8 cellular contexts compared by ENCODE assay signal in genomic region chr11:75342231-75342918, GRCh38. TPM values are rescaled to one million over a fixed set of nuclear protein-coding genes. Genes with fewer than 3 reads are reported as not detected.
DNase-seq lines count a peak whose midpoint lies in the region; ATAC-seq and TF ChIP-seq lines count a peak whose summit lies in the region.

No MANE protein-coding gene starts in this region.

- intact Hi-C loops in activated CD8-positive, alpha-beta T cell treated with anti-CD3 and anti-CD28 coated beads for 36 hours (cut with micrococcal nuclease): no loop called here
- intact Hi-C loops in lower lobe of right lung (cut with DNase I): no loop called here

- H3K36me3 Mint-ChIP-seq in activated CD8-positive, alpha-beta memory T cell treated with anti-CD3 and anti-CD28 coated beads, Interleukin-2, amount 10 ng/mL, durations not matched to agents 7 days and 5 days: no peaks in the 10 kb centered on the region
- H3K36me3 Mint-ChIP-seq in activated CD8-positive, alpha-beta T cell treated with anti-CD3 and anti-CD28 coated beads for 36 hours (ENCODE audit: low read depth): peaks cover 2% of the 10 kb centered on the region

- peak overlapping the region; percentile 35 for H3K4me3 ChIP-seq in lower lobe of right lung
- H3K4me3 ChIP-seq in suprapubic skin: no peak overlapping the region

- no peaks in the 10 kb centered on the region for H3K27me3 Mint-ChIP-seq in activated CD8-positive, alpha-beta memory T cell treated with anti-CD3 and anti-CD28 coated beads, Interleukin-2, amount 10 ng/mL, durations not matched to agents 7 days and 5 days
- no peaks in the 10 kb centered on the region for H3K27me3 Mint-ChIP-seq in activated CD8-positive, alpha-beta T cell treated with anti-CD3 and anti-CD28 coated beads for 36 hours

- peaks cover 6% of the 10 kb centered on the region for H3K36me3 ChIP-seq in lower lobe of right lung
- H3K36me3 ChIP-seq in suprapubic skin: no peaks in the 10 kb centered on the region

- 81% methylated on average over 15 of the region's 15 CpGs for WGBS in suprapubic skin

- TF ChIP-seq EP300 in suprapubic skin (IDR thresholded peaks at IDR 0.05): no peak

- H3K4me1 Mint-ChIP-seq in activated CD8-positive, alpha-beta memory T cell treated with anti-CD3 and anti-CD28 coated beads, Interleukin-2, amount 10 ng/mL, durations not matched to agents 7 days and 5 days: peaks cover 81% of the 10 kb centered on the region
- peaks cover 95% of the 10 kb centered on the region for H3K4me1 Mint-ChIP-seq in activated CD8-positive, alpha-beta T cell treated with anti-CD3 and anti-CD28 coated beads for 36 hours (ENCODE audit: low read depth)

- H3K9me3 ChIP-seq in lower lobe of right lung (no peaks in the 10 kb centered on the region), suprapubic skin (no peaks in the 10 kb centered on the region)

- no peak for TF ChIP-seq POLR2A in suprapubic skin (IDR thresholded peaks at IDR 0.05)

- H3K4me1 ChIP-seq in lower lobe of right lung (peaks cover 100% of the 10 kb centered on the region), suprapubic skin (peaks cover 100% of the 10 kb centered on the region)

- CTCF ChIA-PET in activated CD8-positive, alpha-beta memory T cell treated with anti-CD3 and anti-CD28 coated beads, Interleukin-2, amount 10 ng/mL, durations not matched to agents 7 days and 5 days (lab: Charles Lee): interaction anchor here (0.6 to 5.2 kb wide), 6 partner anchors 8 to 44 kb away, joined by 3 to 58 read pairs (median 13); partner anchors contain the start of gene ARRB1
- CTCF ChIA-PET in activated CD8-positive, alpha-beta T cell treated with anti-CD3 and anti-CD28 coated beads for 36 hours (lab: Charles Lee): interaction anchor here (1.1 to 4.6 kb wide), 5 partner anchors 9 to 63 kb away, joined by 4 to 23 read pairs (median 4); partner anchors contain the start of gene ARRB1

- no peak for ATAC-seq in activated CD8-positive, alpha-beta memory T cell treated with anti-CD3 and anti-CD28 coated beads, Interleukin-2, amount 10 ng/mL, durations not matched to agents 7 days and 5 days
- no peak for ATAC-seq in activated CD8-positive, alpha-beta T cell treated with anti-CD3 and anti-CD28 coated beads for 36 hours
- no peak for ATAC-seq in lower lobe of right lung
- no peak for ATAC-seq in GM19463 (IDR thresholded peaks at IDR 0.05; ENCODE audit: unreplicated experiment)

- H3K9me3 Mint-ChIP-seq in activated CD8-positive, alpha-beta memory T cell treated with anti-CD3 and anti-CD28 coated beads, Interleukin-2, amount 10 ng/mL, durations not matched to agents 7 days and 5 days (ENCODE audit: low read depth): no peaks in the 10 kb centered on the region
- H3K9me3 Mint-ChIP-seq in activated CD8-positive, alpha-beta T cell treated with anti-CD3 and anti-CD28 coated beads for 36 hours: no peaks in the 10 kb centered on the region

- peak overlapping the region; percentile 42 for H3K27ac Mint-ChIP-seq in activated CD8-positive, alpha-beta memory T cell treated with anti-CD3 and anti-CD28 coated beads, Interleukin-2, amount 10 ng/mL, durations not matched to agents 7 days and 5 days
- peak overlapping the region; percentile 88 for H3K27ac Mint-ChIP-seq in activated CD8-positive, alpha-beta T cell treated with anti-CD3 and anti-CD28 coated beads for 36 hours

- H3K27me3 ChIP-seq in lower lobe of right lung (ENCODE audit: low read depth) (no peaks in the 10 kb centered on the region), suprapubic skin (no peaks in the 10 kb centered on the region)

- H3K4me3 Mint-ChIP-seq in activated CD8-positive, alpha-beta memory T cell treated with anti-CD3 and anti-CD28 coated beads, Interleukin-2, amount 10 ng/mL, durations not matched to agents 7 days and 5 days: no peak overlapping the region
- H3K4me3 Mint-ChIP-seq in activated CD8-positive, alpha-beta T cell treated with anti-CD3 and anti-CD28 coated beads for 36 hours: no peak overlapping the region

- DNase-seq in activated CD8-positive, alpha-beta memory T cell treated with anti-CD3 and anti-CD28 coated beads, Interleukin-2, amount 10 ng/mL, durations not matched to agents 7 days and 5 days: no peak
- DNase-seq in activated CD8-positive, alpha-beta memory T cell treated with anti-CD3 and anti-CD28 coated beads for 24 hours: no peak
- no peak for DNase-seq in activated CD8-positive, alpha-beta T cell treated with anti-CD3 and anti-CD28 coated beads for 36 hours
- DNase-seq in lower lobe of right lung (no peak), suprapubic skin (ENCODE audit: low spot score in 2 of 2) (no peak), SIG-M5 treated with dmso at 0.1 percent for 504 hours (lab: John Stamatoyannopoulos, UW; ENCODE audit: unreplicated experiment) (no peak), NCI-H2081 treated with DMSO at 0.1 percent for 48 hours (lab: John Stamatoyannopoulos, UW) (no peak)

- POLR2A ChIA-PET in activated CD8-positive, alpha-beta T cell treated with anti-CD3 and anti-CD28 coated beads for 36 hours (lab: Charles Lee): interaction anchor here (0.6 to 6.0 kb wide), 4 partner anchors 9 to 60 kb away, joined by 3 to 47 read pairs (median 6); partner anchors contain the start of gene ARRB1

- peak overlapping the region; percentile 86 for H3K27ac ChIP-seq in lower lobe of right lung
- peak overlapping the region; percentile 42 for H3K27ac ChIP-seq in suprapubic skin

- no peak for TF ChIP-seq CTCF in activated CD8-positive, alpha-beta T cell treated with anti-CD3 and anti-CD28 coated beads for 36 hours (IDR thresholded peaks at IDR 0.05)
- no peak for TF ChIP-seq CTCF in lower lobe of right lung (IDR thresholded peaks at IDR 0.05)
- TF ChIP-seq CTCF in suprapubic skin (IDR thresholded peaks at IDR 0.05): no peak

RNA-seq across cellular contexts. Expression of gene ARRB1, which starts 9.1 kb away (rescaled TPM):
- 10 to 100 TPM; 42.6 to 69.3 TPM for total RNA-seq in activated CD8-positive, alpha-beta memory T cell treated with anti-CD3 and anti-CD28 coated beads, Interleukin-2, amount 10 ng/mL, durations not matched to agents 7 days and 5 days
- 10 to 100 TPM; 16.2 to 18.8 TPM for total RNA-seq in activated CD8-positive, alpha-beta T cell treated with anti-CD3 and anti-CD28 coated beads for 36 hours
- total RNA-seq in lower lobe of right lung: 187 TPM
- total RNA-seq in suprapubic skin: 10 to 100 TPM; 24.8 to 57.2 (median 38.4) TPM

RNA-seq across cellular contexts. Expression of gene RPS3, which starts 56.9 kb away (rescaled TPM):
- total RNA-seq in activated CD8-positive, alpha-beta memory T cell treated with anti-CD3 and anti-CD28 coated beads, Interleukin-2, amount 10 ng/mL, durations not matched to agents 7 days and 5 days: 1,000 to 10,000 TPM; 2,848 to 3,262 TPM
- 1,000 to 10,000 TPM; 4,906 to 4,954 TPM for total RNA-seq in activated CD8-positive, alpha-beta T cell treated with anti-CD3 and anti-CD28 coated beads for 36 hours
- total RNA-seq in lower lobe of right lung (1,761 TPM), suprapubic skin (1,000 to 10,000 TPM in 3 of 4 donors, 100 to 1,000 TPM in 1; 851 to 2,162 (median 1,899) TPM)
